1 cellular context compared by ENCODE assay signal in genomic region chr5:110062246-110062645, GRCh38.
TF ChIP-seq lines count a peak whose summit lies in the region.

No MANE protein-coding gene starts in this region.

TF ChIP-seq in HepG2, 621 proteins besides CTCF, POLR2A, EP300 and RAD21 (continued from another document):
- TF ChIP-seq ATF6 (CRISPR knock-in tag; conservative IDR thresholded peaks at IDR 0.05), result no peak
- TF ChIP-seq ZNF670 (CRISPR knock-in tag; IDR thresholded peaks at IDR 0.05; ENCODE audit: borderline replicate concordance), result no peak
- TF ChIP-seq HMG20A (CRISPR knock-in tag; IDR thresholded peaks at IDR 0.05; ENCODE audit: borderline replicate concordance), result no peak
- TF ChIP-seq NKX3-1 (CRISPR knock-in tag; IDR thresholded peaks at IDR 0.05), result no peak
- no peak for TF ChIP-seq JDP2 (CRISPR knock-in tag; IDR thresholded peaks at IDR 0.05; ENCODE audit: borderline replicate concordance)
- no peak for TF ChIP-seq RCOR2 (CRISPR knock-in tag; IDR thresholded peaks at IDR 0.05)
- TF ChIP-seq MAX (IDR thresholded peaks at IDR 0.05), result no peak
- no peak for TF ChIP-seq ZSCAN5A (CRISPR knock-in tag; IDR thresholded peaks at IDR 0.05; ENCODE audit: borderline replicate concordance)
- no peak for TF ChIP-seq TRAFD1 (CRISPR knock-in tag; IDR thresholded peaks at IDR 0.05; ENCODE audit: borderline replicate concordance)
- TF ChIP-seq PCBP2 (optimal IDR thresholded peaks at IDR 0.05; ENCODE audit: low read depth, low read length, poor library complexity, severe bottlenecking), result no peak
- no peak for TF ChIP-seq ONECUT2 (CRISPR knock-in tag; IDR thresholded peaks at IDR 0.05)
- no peak for TF ChIP-seq AKAP8 (CRISPR knock-in tag; IDR thresholded peaks at IDR 0.05)
- no peak for TF ChIP-seq HDAC2 (CRISPR knock-in tag; IDR thresholded peaks at IDR 0.05)
- TF ChIP-seq CCAR2 (optimal IDR thresholded peaks at IDR 0.05; ENCODE audit: low read depth, low read length), result no peak
TF ChIP-seq in HepG2: peak in this region for 0.
